In the genomic region with DNA sequence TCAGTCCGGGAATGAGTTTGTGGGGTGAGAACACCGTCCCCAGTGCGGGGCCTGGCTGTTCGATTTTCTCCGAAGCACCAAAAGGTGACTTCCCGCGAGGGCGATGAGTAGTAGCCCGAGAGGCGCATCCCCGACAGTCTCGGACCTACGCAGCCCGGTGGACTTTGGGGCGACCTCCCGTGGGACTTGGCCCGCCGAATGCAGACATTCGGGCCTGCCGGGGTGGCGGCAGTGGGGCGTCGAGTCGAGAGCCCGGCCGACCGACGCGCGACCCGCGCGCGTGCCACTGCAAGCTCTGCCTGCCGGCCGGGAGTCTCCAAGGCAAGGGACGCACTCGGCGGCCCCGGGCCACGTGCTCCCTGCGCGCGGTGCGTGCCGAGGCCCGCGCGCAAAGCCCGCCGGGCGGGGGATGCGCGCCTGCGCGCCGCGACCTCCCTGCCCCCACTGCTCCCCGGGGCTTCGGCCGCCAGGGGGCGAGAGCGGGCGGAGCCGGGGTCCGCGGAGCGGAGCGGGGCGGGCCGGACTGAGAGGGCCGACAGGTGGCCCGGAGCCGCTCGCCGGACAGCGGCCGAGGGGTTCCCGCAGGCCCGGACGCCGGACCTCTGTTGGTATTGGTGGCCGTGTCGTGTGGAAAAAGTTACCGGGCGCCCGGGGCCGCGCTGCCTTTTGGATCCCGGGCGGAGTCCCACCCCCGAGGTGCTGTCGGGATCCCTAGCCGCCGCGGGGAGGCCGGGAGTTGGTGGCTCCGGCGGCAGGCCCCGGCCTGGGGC, we compare ENCODE assay signal across 8 cellular contexts. TPM values are rescaled to one million over a fixed set of nuclear protein-coding genes. Genes with fewer than 3 reads are reported as not detected.
DNase-seq lines count a peak whose midpoint lies in the region; ATAC-seq and TF ChIP-seq lines count a peak whose summit lies in the region.

No MANE protein-coding gene starts in this region.

- DNase-seq in NCI-H2107 (lab: John Stamatoyannopoulos, UW) (peak; percentile 55), NCI-H2107 treated with DMSO at 0.1 percent for 48 hours (lab: John Stamatoyannopoulos, UW; ENCODE audit: unreplicated experiment) (no peak), NOMO-1 treated with dmso at 0.1 percent for 144 hours (lab: John Stamatoyannopoulos, UW; ENCODE audit: unreplicated experiment) (peak; percentile 71), activated T-cell treated with anti-CD3 and anti-CD28 coated beads for 48 hours (ENCODE audit: low read depth) (peak; percentile 87), epithelial cell of proximal tubule (ENCODE audit: low read depth) (no peak), mucosa of gallbladder (ENCODE audit: low spot score) (peak; percentile 88)
- DNase-seq in stimulated activated CD8-positive, alpha-beta memory T cell treated with anti-CD3 and anti-CD28 coated beads, Interleukin-2, amount 100 ng/mL, for 48 hours (ENCODE audit: low read depth in 2 of 2): peak; percentile 74 to 80

- peak; percentile 12 for ATAC-seq in HG03135 (IDR thresholded peaks at IDR 0.05; ENCODE audit: unreplicated experiment)

- H3K4me3 ChIP-seq in epithelial cell of proximal tubule (ENCODE audit: low read depth, low read length): peak overlapping the region; percentile 97

- peak; percentile 66 for TF ChIP-seq CTCF in epithelial cell of proximal tubule (conservative IDR thresholded peaks at IDR 0.05; ENCODE audit: low read depth, low read length)

RNA-seq across cellular contexts. Expression of a gene that starts 1.8 kb away (rescaled TPM):
- total RNA-seq in epithelial cell of proximal tubule (1,797 and 2,011 TPM in 2 replicates), mucosa of gallbladder (763 TPM)

Comparison
In these comparisons a context has a peak if more than half of its experiments do, and no peak if none do; other contexts are left out.
1. DNase-seq: peak in NCI-H2107 (single experiment), NOMO-1 treated with dmso at 0.1 percent for 144 hours (single experiment), activated T-cell treated with anti-CD3 and anti-CD28 coated beads for 48 hours (single experiment), mucosa of gallbladder (single experiment) and stimulated activated CD8-positive, alpha-beta memory T cell treated with anti-CD3 and anti-CD28 coated beads, Interleukin-2, amount 100 ng/mL, for 48 hours (2 of 2); none in NCI-H2107 treated with DMSO at 0.1 percent for 48 hours (single experiment) and epithelial cell of proximal tubule (single experiment).